24 cellular contexts compared by ENCODE assay signal in genomic region chr16:84442416-84443145, GRCh38.
DNase-seq lines count a peak whose midpoint lies in the region; ATAC-seq, FAIRE-seq and TF ChIP-seq lines count a peak whose summit lies in the region.
"Had no signal": no experiment of that assay in that cellular context is flagged by ENCODE, and none has a peak within 500 bp of the region (broad histone marks: within the 10 kb centered on the region; RNA-seq: fewer than 3 reads in every experiment).

No MANE protein-coding gene starts in this region.

- H3K27ac ChIP-seq in lower lobe of right lung (no peak overlapping the region), small intestine (ENCODE audit: low read depth in 1 of 2, low read length in 1 of 2) (peak overlapping the region; percentile 75 to 80)
- H3K27ac ChIP-seq: KMS-11, RWPE1 had no signal

- DNase-seq in chondrocyte (ENCODE audit: low spot score), result peak; percentile 56
- DNase-seq in lower lobe of right lung, result peak; percentile 23
- no peak for DNase-seq in small intestine
- no peak for DNase-seq in activated naive CD4-positive, alpha-beta T cell treated with anti-CD3 and anti-CD28 coated beads, Interleukin-2, amount 50 U/mL, for 16 hours
- DNase-seq in HPDE6-E6E7 (ENCODE audit: extremely low spot score), result no peak
- DNase-seq: C1 segment of cervical spinal cord; CD4-positive, alpha-beta memory T cell; COR-L47; DMS79 treated with DMSO at 0.1 percent for 48 hours; GF-D8; HFFc6; IMR-90; MM.1S; NCI-H1694; NCI-H2029 treated with DMSO at 0.1 percent for 48 hours; NCI-H2227 treated with DMSO at 0.1 percent for 48 hours; NCI-H69; SHP77 had no signal

- no peaks in the 10 kb centered on the region for H3K27me3 ChIP-seq in lower lobe of right lung (ENCODE audit: low read depth)
- no peaks in the 10 kb centered on the region for H3K27me3 ChIP-seq in small intestine (ENCODE audit: control insufficient read depth in 2 of 2, insufficient read depth in 2 of 2, low read length in 2 of 2)

- H3K9me3 ChIP-seq in lower lobe of right lung (no peaks in the 10 kb centered on the region), small intestine (ENCODE audit: control insufficient read depth, low read depth) (no peaks in the 10 kb centered on the region)
- H3K9me3 ChIP-seq: HAP-1 had no signal

- intact Hi-C loops in lower lobe of right lung (cut with DNase I), result no loop called here

- 67 to 76% (median 75%) methylated on average over 19 of the region's 19 CpGs for WGBS in small intestine, 3 donors

- H3K4me3 ChIP-seq in lower lobe of right lung (no peak overlapping the region), small intestine (ENCODE audit: low read depth in 1 of 2, low read length in 2 of 2) (no peak overlapping the region)
- H3K4me3 ChIP-seq: HAP-1 had no signal

- no peaks in the 10 kb centered on the region for H3K4me1 Mint-ChIP-seq in chondrocyte (ENCODE audit: low read depth)
- H3K4me1 Mint-ChIP-seq: CD4-positive, alpha-beta memory T cell had no signal

- ATAC-seq in lower lobe of right lung (no peak), GM21717 (IDR thresholded peaks at IDR 0.05; ENCODE audit: unreplicated experiment) (no peak), HG02884 (IDR thresholded peaks at IDR 0.05; ENCODE audit: unreplicated experiment) (no peak)

- H3K9me3 Mint-ChIP-seq in chondrocyte (ENCODE audit: low read depth), result no peaks in the 10 kb centered on the region
- H3K9me3 Mint-ChIP-seq: CD4-positive, alpha-beta memory T cell; HFFc6 had no signal

- no peak overlapping the region for H3K4me3 Mint-ChIP-seq in chondrocyte (ENCODE audit: unreplicated experiment)
- H3K4me3 Mint-ChIP-seq: HFFc6 had no signal

- H3K27me3 Mint-ChIP-seq in chondrocyte (ENCODE audit: low read depth), result peaks cover 41% of the 10 kb centered on the region

- H3K36me3 ChIP-seq in lower lobe of right lung (no peaks in the 10 kb centered on the region), small intestine (ENCODE audit: control insufficient read depth in 2 of 2, insufficient read depth in 2 of 2, low read length in 2 of 2) (no peaks in the 10 kb centered on the region)
- H3K36me3 ChIP-seq: HAP-1 had no signal

- FAIRE-seq in small intestine (lab: Jason Lieb, UNC), result no peak
- FAIRE-seq: GM12891 had no signal

- no peak overlapping the region for H3K27ac Mint-ChIP-seq in chondrocyte (ENCODE audit: unreplicated experiment)
- H3K27ac Mint-ChIP-seq: HFFc6 had no signal

- no peak for TF ChIP-seq CTCF in chondrocyte (IDR thresholded peaks at IDR 0.05)
- no peak for TF ChIP-seq CTCF in lower lobe of right lung (IDR thresholded peaks at IDR 0.05)

- peaks cover 2% of the 10 kb centered on the region for H3K36me3 Mint-ChIP-seq in chondrocyte (ENCODE audit: low read depth)
- H3K36me3 Mint-ChIP-seq: CD4-positive, alpha-beta memory T cell had no signal

- H3K4me1 ChIP-seq in lower lobe of right lung (no peaks in the 10 kb centered on the region), small intestine (ENCODE audit: control insufficient read depth in 2 of 2, insufficient read depth in 1 of 2, low read depth in 1 of 2, low read length in 1 of 2) (peaks cover 3 to 6% of the 10 kb centered on the region in 2 donors)

Comparison
In these comparisons a context has a peak if more than half of its experiments do, and no peak if none do; other contexts are left out.
1. DNase-seq: peak in chondrocyte (single experiment) and lower lobe of right lung (single experiment); none in small intestine (single experiment), activated naive CD4-positive, alpha-beta T cell treated with anti-CD3 and anti-CD28 coated beads, Interleukin-2, amount 50 U/mL, for 16 hours (single experiment) and HPDE6-E6E7 (single experiment).